ENCODE assay signal across 17 cellular contexts in genomic region chr2:128424406-128424805, GRCh38.
A peak's percentile ranks its signal among the peaks of the same experiment; 100 is the strongest.
DNase-seq lines count a peak whose midpoint lies in the region; ATAC-seq and TF ChIP-seq lines count a peak whose summit lies in the region.
"Had no signal": no experiment of that assay in that cellular context is flagged by ENCODE, and none has a peak within 500 bp of the region (broad histone marks: within the 10 kb centered on the region; RNA-seq: fewer than 3 reads in every experiment).

No MANE protein-coding gene starts in this region.

- no peaks in the 10 kb centered on the region for H3K27me3 ChIP-seq in neural progenitor cell
- H3K27me3 ChIP-seq: BLaER1 had no signal

- H3K9me3 Mint-ChIP-seq in natural killer cell treated with Interleukin-12 subunit alpha and Interleukin-12 subunit beta and Interleukin-15 and Interleukin-18, amount 100 ng/mL, for 72 hours = no peaks in the 10 kb centered on the region
- peaks cover 0 to 1% of the 10 kb centered on the region in 2 donors for H3K9me3 Mint-ChIP-seq in natural killer cell
- peaks cover 15% of the 10 kb centered on the region for H3K9me3 Mint-ChIP-seq in chondrocyte (ENCODE audit: low read depth)
- peaks cover 37% of the 10 kb centered on the region for H3K9me3 Mint-ChIP-seq in neural progenitor cell

- H3K79me2 ChIP-seq in neural progenitor cell (ENCODE audit: low read depth) = no peaks in the 10 kb centered on the region

- no peak for TF ChIP-seq CTCF in natural killer cell (IDR thresholded peaks at IDR 0.05)
- TF ChIP-seq CTCF in chondrocyte (IDR thresholded peaks at IDR 0.05) = no peak
- no peak for TF ChIP-seq CTCF in neural progenitor cell (IDR thresholded peaks at IDR 0.05)

- H3K27me3 Mint-ChIP-seq in natural killer cell treated with Interleukin-12 subunit alpha and Interleukin-12 subunit beta and Interleukin-15 and Interleukin-18, amount 100 ng/mL, for 72 hours = peaks cover 10 to 21% of the 10 kb centered on the region in 2 donors
- H3K27me3 Mint-ChIP-seq in natural killer cell (ENCODE audit: low read depth in 2 of 2) (peaks cover 7 to 10% of the 10 kb centered on the region in 2 donors), chondrocyte (ENCODE audit: low read depth) (no peaks in the 10 kb centered on the region), neural progenitor cell (ENCODE audit: insufficient read depth, low read depth) (peaks cover 14% of the 10 kb centered on the region)

- H3K4me3 ChIP-seq in neural progenitor cell = no peak overlapping the region
- H3K4me3 ChIP-seq: BLaER1, K562 had no signal

- no peak overlapping the region for H3K27ac ChIP-seq in neural progenitor cell
- H3K27ac ChIP-seq: BLaER1 had no signal

- H3K9ac ChIP-seq in neural progenitor cell = no peak overlapping the region
- H3K9ac ChIP-seq: BLaER1 had no signal

- no peaks in the 10 kb centered on the region for H4K20me1 ChIP-seq in neural progenitor cell (ENCODE audit: low read depth)
- H4K20me1 ChIP-seq: BLaER1 had no signal

- no peak overlapping the region for H2AFZ ChIP-seq in neural progenitor cell (replicated peaks)

- peaks cover 25% of the 10 kb centered on the region for H3K4me1 ChIP-seq in neural progenitor cell

- H3K9me3 ChIP-seq in neural progenitor cell (ENCODE audit: low read depth) = no peaks in the 10 kb centered on the region

- H3K27ac Mint-ChIP-seq in natural killer cell treated with Interleukin-12 subunit alpha and Interleukin-12 subunit beta and Interleukin-15 and Interleukin-18, amount 100 ng/mL, for 72 hours = no peak overlapping the region
- no peak overlapping the region for H3K27ac Mint-ChIP-seq in natural killer cell
- no peak overlapping the region for H3K27ac Mint-ChIP-seq in chondrocyte (ENCODE audit: unreplicated experiment)
- no peak overlapping the region for H3K27ac Mint-ChIP-seq in neural progenitor cell

- DNase-seq in natural killer cell treated with Interleukin-12 subunit alpha and Interleukin-12 subunit beta and Interleukin-15 and Interleukin-18, amount 100 ng/mL, for 72 hours (ENCODE audit: low spot score) = peak; percentile 52
- DNase-seq in natural killer cell (no peak), chondrocyte (ENCODE audit: low spot score) (peak; percentile 21), neural progenitor cell (ENCODE audit: low spot score) (no peak), RKO (ENCODE audit: low spot score) (no peak), left cardiac atrium (no peak), NCI-H510A (lab: John Stamatoyannopoulos, UW) (no peak)
- DNase-seq: CD8-positive, alpha-beta memory T cell; DND-41; NCI-H1436; NCI-H2081; NCI-H774 had no signal

- no peaks in the 10 kb centered on the region for H3K36me3 Mint-ChIP-seq in natural killer cell treated with Interleukin-12 subunit alpha and Interleukin-12 subunit beta and Interleukin-15 and Interleukin-18, amount 100 ng/mL, for 72 hours
- H3K36me3 Mint-ChIP-seq in natural killer cell (peaks cover 3% of the 10 kb centered on the region), chondrocyte (ENCODE audit: low read depth) (peaks cover 4% of the 10 kb centered on the region), neural progenitor cell (peaks cover 8% of the 10 kb centered on the region)

- no peak for ATAC-seq in natural killer cell treated with Interleukin-12 subunit alpha and Interleukin-12 subunit beta and Interleukin-15 and Interleukin-18, amount 100 ng/mL, for 72 hours
- ATAC-seq in natural killer cell (no peak), HG03139 (IDR thresholded peaks at IDR 0.05; ENCODE audit: unreplicated experiment) (no peak), left cardiac atrium (no peak)
- ATAC-seq: K562, Panc1, Right ventricle myocardium inferior had no signal

- no peak overlapping the region for H3K4me3 Mint-ChIP-seq in natural killer cell treated with Interleukin-12 subunit alpha and Interleukin-12 subunit beta and Interleukin-15 and Interleukin-18, amount 100 ng/mL, for 72 hours
- no peak overlapping the region for H3K4me3 Mint-ChIP-seq in natural killer cell
- H3K4me3 Mint-ChIP-seq in chondrocyte (ENCODE audit: unreplicated experiment) = no peak overlapping the region
- H3K4me3 Mint-ChIP-seq in neural progenitor cell = no peak overlapping the region
- H3K4me3 Mint-ChIP-seq: CD8-positive, alpha-beta memory T cell had no signal

- H3K36me3 ChIP-seq in neural progenitor cell = no peaks in the 10 kb centered on the region
- H3K36me3 ChIP-seq: BLaER1 had no signal

- H3K4me1 Mint-ChIP-seq in natural killer cell treated with Interleukin-12 subunit alpha and Interleukin-12 subunit beta and Interleukin-15 and Interleukin-18, amount 100 ng/mL, for 72 hours (ENCODE audit: low read depth in 2 of 2) = no peaks in the 10 kb centered on the region
- H3K4me1 Mint-ChIP-seq in natural killer cell (no peaks in the 10 kb centered on the region), chondrocyte (ENCODE audit: low read depth) (peaks cover 38% of the 10 kb centered on the region), neural progenitor cell (peaks cover 29% of the 10 kb centered on the region)
- H3K4me1 Mint-ChIP-seq: CD8-positive, alpha-beta memory T cell had no signal

- intact Hi-C loops in natural killer cell (cut with micrococcal nuclease) = no loop called here
- intact Hi-C loops in left cardiac atrium (cut with DNase I) = no loop called here

- H3K4me2 ChIP-seq in neural progenitor cell = peak overlapping the region; percentile 27
- H3K4me2 ChIP-seq: BLaER1 had no signal

- H3F3A ChIP-seq in neural progenitor cell (ENCODE audit: low read depth) = no peaks in the 10 kb centered on the region

Comparison
In these comparisons a context has a peak if more than half of its experiments do, and no peak if none do; other contexts are left out.
1. DNase-seq: peak in natural killer cell treated with Interleukin-12 subunit alpha and Interleukin-12 subunit beta and Interleukin-15 and Interleukin-18, amount 100 ng/mL, for 72 hours (single experiment) and chondrocyte (single experiment); none in natural killer cell (single experiment), neural progenitor cell (single experiment), RKO (single experiment), left cardiac atrium (single experiment) and NCI-H510A (single experiment).